Comparison of ENCODE assay signal across 25 cellular contexts in the genomic region with DNA sequence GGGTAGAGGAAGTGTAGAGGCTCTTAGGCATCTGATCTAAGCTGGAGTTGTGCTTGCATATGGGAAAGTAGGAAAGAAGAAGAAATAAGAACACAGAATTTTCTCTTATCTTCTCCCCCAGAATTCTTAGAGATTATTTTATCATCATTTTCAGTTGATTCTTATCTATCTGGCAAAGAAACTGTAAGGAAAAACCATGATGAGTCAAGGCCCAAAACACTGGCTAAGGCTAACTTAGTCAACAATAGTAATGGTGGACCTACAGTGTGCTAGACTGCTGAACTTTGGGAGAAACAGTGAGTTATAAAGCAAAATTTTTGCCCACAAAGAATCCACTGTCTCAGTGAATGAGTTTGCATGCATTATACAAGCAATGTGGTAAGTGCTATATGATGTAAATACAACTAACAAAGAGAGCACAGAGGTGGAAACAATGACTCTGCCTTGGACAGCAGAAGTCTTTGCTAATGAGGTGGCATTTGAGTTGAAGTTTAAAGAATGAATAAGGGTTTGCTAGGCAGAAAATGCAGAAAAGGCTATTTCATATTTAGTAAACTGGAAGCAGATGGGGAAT.
DNase-seq lines count a peak whose midpoint lies in the region; ATAC-seq, FAIRE-seq and TF ChIP-seq lines count a peak whose summit lies in the region.
"Had no signal": no experiment of that assay in that cellular context is flagged by ENCODE, and none has a peak within 500 bp of the region (broad histone marks: within the 10 kb centered on the region; RNA-seq: fewer than 3 reads in every experiment).

No MANE protein-coding gene starts in this region.

- H3K79me2 ChIP-seq in endothelial cell of umbilical vein (ENCODE audit: control insufficient read depth, insufficient read depth, low read length): no peaks in the 10 kb centered on the region

- H3K4me1 ChIP-seq in endothelial cell of umbilical vein (ENCODE audit: control insufficient read depth, extremely low read depth, insufficient read depth, low read length): peaks cover 3% of the 10 kb centered on the region
- H3K4me1 ChIP-seq: BE2C, lower lobe of right lung, tibial artery had no signal

- H3K9me1 ChIP-seq in endothelial cell of umbilical vein (replicated peaks; ENCODE audit: control insufficient read depth, extremely low read depth, insufficient read depth, low read length): no peaks in the 10 kb centered on the region

- no peaks in the 10 kb centered on the region for H4K20me1 ChIP-seq in endothelial cell of umbilical vein (replicated peaks; ENCODE audit: control insufficient read depth, extremely low read depth, insufficient read depth, low read length)

- H3K9ac ChIP-seq in endothelial cell of umbilical vein (replicated peaks; ENCODE audit: extremely low read depth, insufficient read depth, low read length): no peak overlapping the region

- DNase-seq in GM04503 (ENCODE audit: low read depth): peak; percentile 22
- DNase-seq in RPMI7951 (ENCODE audit: low read depth): peak; percentile 55
- DNase-seq in endothelial cell of umbilical vein (ENCODE audit: low read depth, low spot score): no peak
- no peak for DNase-seq in stimulated activated effector memory CD8-positive, alpha-beta T cell treated with anti-CD3 and anti-CD28 coated beads, Interleukin-12 subunit alpha, Interleukin-12 subunit beta, amount 100 ng/mL, for 72 hours (ENCODE audit: low spot score in 2 of 2)
- DNase-seq in activated CD8-positive, alpha-beta memory T cell treated with anti-CD3 and anti-CD28 coated beads, Interleukin-2, amount 50 U/mL, for 48 hours: no peak
- DNase-seq in stimulated activated naive CD8-positive, alpha-beta T cell treated with anti-CD3 and anti-CD28 coated beads, Interleukin-15, Interleukin-2, amounts not matched to agents 100 U/mL and 50 U/mL, for 24 hours: no peak
- no peak for DNase-seq in RWPE1 (ENCODE audit: low spot score)
- DNase-seq: activated CD4-positive, CD25-positive, alpha-beta regulatory T cell treated with anti-CD3 and anti-CD28 coated beads, Interleukin-2, amount 50 U/mL, for 72 hours; activated naive CD8-positive, alpha-beta T cell treated with anti-CD3 and anti-CD28 coated beads, Interleukin-2, amount 50 U/mL, for 24 hours; BE2C; GF-D8; immature natural killer cell; lower lobe of right lung; MV-4-11; NCI-H1930; NCI-H345; occipital lobe; stimulated activated CD4-positive, alpha-beta T cell treated with anti-CD3 and anti-CD28 coated beads, Interleukin-12 subunit alpha, Interleukin-12 subunit beta, amount 100 ng/mL, for 4 hours; tibial artery had no signal

- no peaks in the 10 kb centered on the region for H3K4me1 Mint-ChIP-seq in stimulated activated effector memory CD8-positive, alpha-beta T cell treated with anti-CD3 and anti-CD28 coated beads, Interleukin-12 subunit alpha, Interleukin-12 subunit beta, amount 100 ng/mL, for 72 hours
- H3K4me1 Mint-ChIP-seq: activated naive CD8-positive, alpha-beta T cell treated with anti-CD3 and anti-CD28 coated beads, Interleukin-2, amount 50 U/mL, for 24 hours; activated T-helper 17 cell treated with anti-CD3 and anti-CD28 coated beads, Interleukin-2, amount 50 U/mL, for 72 hours; central memory CD8-positive, alpha-beta T cell; immature natural killer cell had no signal

- TF ChIP-seq CTCF in endothelial cell of umbilical vein (IDR thresholded peaks at IDR 0.05; ENCODE audit: extremely low read depth in 1 of 2, insufficient read depth in 1 of 2, low read depth in 1 of 2, low read length in 2 of 2) (no peak), RWPE1 (conservative IDR thresholded peaks at IDR 0.05; ENCODE audit: low read depth) (no peak)

- no peak for TF ChIP-seq POLR2A in endothelial cell of umbilical vein (IDR thresholded peaks at IDR 0.05; ENCODE audit: low read depth, low read length)

- FAIRE-seq in endothelial cell of umbilical vein (lab: Jason Lieb, UNC): no peak
- FAIRE-seq: K562, RCC 7860 had no signal

- H3K27ac Mint-ChIP-seq in stimulated activated effector memory CD8-positive, alpha-beta T cell treated with anti-CD3 and anti-CD28 coated beads, Interleukin-12 subunit alpha, Interleukin-12 subunit beta, amount 100 ng/mL, for 72 hours: no peak overlapping the region
- H3K27ac Mint-ChIP-seq: activated naive CD8-positive, alpha-beta T cell treated with anti-CD3 and anti-CD28 coated beads, Interleukin-2, amount 50 U/mL, for 24 hours; activated T-helper 17 cell treated with anti-CD3 and anti-CD28 coated beads, Interleukin-2, amount 50 U/mL, for 72 hours; immature natural killer cell had no signal

- no peaks in the 10 kb centered on the region for H3K9me3 Mint-ChIP-seq in stimulated activated effector memory CD8-positive, alpha-beta T cell treated with anti-CD3 and anti-CD28 coated beads, Interleukin-12 subunit alpha, Interleukin-12 subunit beta, amount 100 ng/mL, for 72 hours
- H3K9me3 Mint-ChIP-seq: activated naive CD8-positive, alpha-beta T cell treated with anti-CD3 and anti-CD28 coated beads, Interleukin-2, amount 50 U/mL, for 24 hours; activated T-helper 17 cell treated with anti-CD3 and anti-CD28 coated beads, Interleukin-2, amount 50 U/mL, for 72 hours; central memory CD8-positive, alpha-beta T cell had no signal

- CTCF ChIA-PET in endothelial cell of umbilical vein (lab: Charles Lee) (interaction anchor here (1.3 kb wide), 1 partner anchor 17 kb away, joined by 5 read pairs; no protein-coding TSS in a partner anchor), RWPE1 (lab: Yijun Ruan, JAX) (no interaction called here)

- intact Hi-C loops in endothelial cell of umbilical vein (cut with micrococcal nuclease): no loop called here

- H3K4me3 Mint-ChIP-seq in stimulated activated effector memory CD8-positive, alpha-beta T cell treated with anti-CD3 and anti-CD28 coated beads, Interleukin-12 subunit alpha, Interleukin-12 subunit beta, amount 100 ng/mL, for 72 hours: no peak overlapping the region
- H3K4me3 Mint-ChIP-seq: activated naive CD8-positive, alpha-beta T cell treated with anti-CD3 and anti-CD28 coated beads, Interleukin-2, amount 50 U/mL, for 24 hours; activated T-helper 17 cell treated with anti-CD3 and anti-CD28 coated beads, Interleukin-2, amount 50 U/mL, for 72 hours; central memory CD8-positive, alpha-beta T cell; immature natural killer cell had no signal

- no peaks in the 10 kb centered on the region for H3K36me3 Mint-ChIP-seq in stimulated activated effector memory CD8-positive, alpha-beta T cell treated with anti-CD3 and anti-CD28 coated beads, Interleukin-12 subunit alpha, Interleukin-12 subunit beta, amount 100 ng/mL, for 72 hours
- H3K36me3 Mint-ChIP-seq: immature natural killer cell had no signal

- dilution Hi-C loops in endothelial cell of umbilical vein (cut with MboI; ENCODE audit: extremely low pct_ligation_motif_present, low sequenced_read_pairs): no loop called here

- H2AFZ ChIP-seq in endothelial cell of umbilical vein (ENCODE audit: low read depth, low read length): no peak overlapping the region

- peaks cover 0 to 7% of the 10 kb centered on the region in 2 experiments for H3K27me3 ChIP-seq in endothelial cell of umbilical vein (ENCODE audit: control insufficient read depth in 2 of 2, insufficient read depth in 2 of 2, low read length in 2 of 2)
- H3K27me3 ChIP-seq: BE2C had no signal

- H3K9me3 ChIP-seq in endothelial cell of umbilical vein (replicated peaks; ENCODE audit: control insufficient read depth, insufficient read depth, low read length): no peaks in the 10 kb centered on the region
- H3K9me3 ChIP-seq: BE2C, lower lobe of right lung, tibial artery had no signal

- H3K4me3 ChIP-seq in endothelial cell of umbilical vein (replicated peaks in 1 of 3; ENCODE audit: insufficient read depth in 1 of 3, low read depth in 1 of 3, low read length in 3 of 3): no peak overlapping the region
- H3K4me3 ChIP-seq: K562, lower lobe of right lung, tibial artery had no signal

- POLR2A ChIA-PET in endothelial cell of umbilical vein (lab: Charles Lee): no interaction called here
- POLR2A ChIA-PET in RWPE1 (lab: Yijun Ruan, JAX; ENCODE audit: low non-redundant PET): no interaction called here

- ATAC-seq in stimulated activated effector memory CD8-positive, alpha-beta T cell treated with anti-CD3 and anti-CD28 coated beads, Interleukin-12 subunit alpha, Interleukin-12 subunit beta, amount 100 ng/mL, for 72 hours: peak; percentile 54
- no peak for ATAC-seq in stimulated activated naive CD8-positive, alpha-beta T cell treated with anti-CD3 and anti-CD28 coated beads, Interleukin-15, Interleukin-2, amounts not matched to agents 100 U/mL and 50 U/mL, for 24 hours
- ATAC-seq: activated naive CD8-positive, alpha-beta T cell treated with anti-CD3 and anti-CD28 coated beads, Interleukin-2, amount 50 U/mL, for 24 hours; activated T-helper 17 cell treated with anti-CD3 and anti-CD28 coated beads, Interleukin-2, amount 50 U/mL, for 72 hours; esophagus mucosa; K562; lower lobe of right lung had no signal

- BruUV-seq in endothelial cell of umbilical vein (replicated peaks; lab: Mats Ljungman, UMichigan): no TSS peak

- H3K27ac ChIP-seq in endothelial cell of umbilical vein (ENCODE audit: insufficient read depth, low read depth, low read length) (no peak overlapping the region), RWPE1 (no peak overlapping the region)
- H3K27ac ChIP-seq: HL-60, lower lobe of right lung, tibial artery had no signal

- no peaks in the 10 kb centered on the region for H3K36me3 ChIP-seq in endothelial cell of umbilical vein (ENCODE audit: control insufficient read depth in 2 of 2, extremely low read depth in 1 of 2, insufficient read depth in 2 of 2, low read length in 2 of 2)
- H3K36me3 ChIP-seq: BE2C, lower lobe of right lung, tibial artery had no signal

- H3K4me2 ChIP-seq in endothelial cell of umbilical vein (ENCODE audit: insufficient read depth, low read length): no peak overlapping the region

TF ChIP-seq in endothelial cell of umbilical vein, 7 proteins besides CTCF, POLR2A, EP300 and RAD21:
- TF ChIP-seq MYC (IDR thresholded peaks at IDR 0.05; ENCODE audit: low read depth, low read length) (no peak), JUN (IDR thresholded peaks at IDR 0.05; ENCODE audit: borderline replicate concordance, insufficient read depth, insufficient read length, low read depth) (no peak), GATA2 (IDR thresholded peaks at IDR 0.05; ENCODE audit: insufficient read depth, insufficient read length, low read depth, low read length) (peak; percentile 24)

Comparison
In these comparisons a context has a peak if more than half of its experiments do, and no peak if none do; other contexts are left out.
1. DNase-seq: peak in GM04503 (single experiment) and RPMI7951 (single experiment); none in endothelial cell of umbilical vein (single experiment), stimulated activated effector memory CD8-positive, alpha-beta T cell treated with anti-CD3 and anti-CD28 coated beads, Interleukin-12 subunit alpha, Interleukin-12 subunit beta, amount 100 ng/mL, for 72 hours (0 of 2), activated CD8-positive, alpha-beta memory T cell treated with anti-CD3 and anti-CD28 coated beads, Interleukin-2, amount 50 U/mL, for 48 hours (single experiment), stimulated activated naive CD8-positive, alpha-beta T cell treated with anti-CD3 and anti-CD28 coated beads, Interleukin-15, Interleukin-2, amounts not matched to agents 100 U/mL and 50 U/mL, for 24 hours (single experiment) and RWPE1 (single experiment).